ENCODE assay signal across 9 cellular contexts in genomic region chr3:151837057-151837456, GRCh38. TPM values are rescaled to one million over a fixed set of nuclear protein-coding genes. Genes with fewer than 3 reads are reported as not detected.
DNase-seq lines count a peak whose midpoint lies in the region; ATAC-seq and TF ChIP-seq lines count a peak whose summit lies in the region.
"Had no signal": no experiment of that assay in that cellular context is flagged by ENCODE, and none has a peak within 500 bp of the region (broad histone marks: within the 10 kb centered on the region; RNA-seq: fewer than 3 reads in every experiment).

No MANE protein-coding gene starts in this region.

- TF ChIP-seq CTCF in fibroblast of mammary gland (conservative IDR thresholded peaks at IDR 0.05; ENCODE audit: control insufficient read depth, insufficient read depth, low read depth, low read length) = no peak
- TF ChIP-seq CTCF in smooth muscle cell (IDR thresholded peaks at IDR 0.05; ENCODE audit: borderline replicate concordance, insufficient read depth, poor library complexity, severe bottlenecking) = no peak

- peak overlapping the region; percentile 50 for H3K4me2 ChIP-seq in smooth muscle cell

- H3K9me3 ChIP-seq in smooth muscle cell (replicated peaks; ENCODE audit: low read depth) = no peaks in the 10 kb centered on the region
- H3K9me3 ChIP-seq: tibial artery had no signal

- DNase-seq in HEK293T (ENCODE audit: extremely low spot score) = peak; percentile 10
- DNase-seq in RKO (ENCODE audit: low spot score) = peak; percentile 74
- DNase-seq in fibroblast of mammary gland (ENCODE audit: low read depth) = peak; percentile 82
- no peak for DNase-seq in smooth muscle cell (lab: John Stamatoyannopoulos, UW; ENCODE audit: unreplicated experiment)
- DNase-seq: tibial artery had no signal

- no peaks in the 10 kb centered on the region for H4K20me1 ChIP-seq in smooth muscle cell (ENCODE audit: low read depth)

- no peaks in the 10 kb centered on the region for H3K79me2 ChIP-seq in smooth muscle cell (ENCODE audit: low read depth)

- H3F3A ChIP-seq in smooth muscle cell (ENCODE audit: low read depth) = peaks cover 9% of the 10 kb centered on the region

- POLR2A ChIA-PET in HEK293T (lab: Yijun Ruan, JAX) = no interaction called here

- ATAC-seq in HG03196 (IDR thresholded peaks at IDR 0.05; ENCODE audit: unreplicated experiment) (no peak), HG03432 (IDR thresholded peaks at IDR 0.05; ENCODE audit: unreplicated experiment) (no peak), GM21423 (IDR thresholded peaks at IDR 0.05; ENCODE audit: unreplicated experiment) (no peak)

- WGBS in smooth muscle cell (ENCODE audit: low lambda C conversion rate) = 4% methylated on average over 4 of the region's 4 CpGs

- no peaks in the 10 kb centered on the region for H3K36me3 ChIP-seq in smooth muscle cell (ENCODE audit: low read depth)
- H3K36me3 ChIP-seq: tibial artery had no signal

- CTCF ChIA-PET in HEK293T (lab: Yijun Ruan, JAX) = interaction anchor here (0.6 to 1.1 kb wide), 2 partner anchors 49 to 398 kb away, joined by 3 to 4 read pairs; no protein-coding TSS in a partner anchor

- peak overlapping the region; percentile 77 for H3K27ac ChIP-seq in smooth muscle cell (ENCODE audit: low read depth)
- H3K27ac ChIP-seq: tibial artery had no signal

- H2AFZ ChIP-seq in smooth muscle cell (ENCODE audit: low read depth) = peak overlapping the region; percentile 10

- peaks cover 17% of the 10 kb centered on the region for H3K4me1 ChIP-seq in smooth muscle cell (ENCODE audit: low read depth)

- no peak overlapping the region for H3K9ac ChIP-seq in smooth muscle cell (ENCODE audit: low read depth)

- H3K4me3 ChIP-seq in fibroblast of mammary gland (ENCODE audit: control insufficient read depth, low read depth, low read length) (no peak overlapping the region), smooth muscle cell (no peak overlapping the region)
- H3K4me3 ChIP-seq: tibial artery had no signal

- H3K27me3 ChIP-seq in smooth muscle cell (ENCODE audit: low read depth) = no peaks in the 10 kb centered on the region
- H3K27me3 ChIP-seq: tibial artery had no signal

TF ChIP-seq in HEK293T, 16 proteins besides CTCF, POLR2A, EP300 and RAD21:
- TF ChIP-seq NFRKB (IDR thresholded peaks at IDR 0.05) (no peak), LEF1 (IDR thresholded peaks at IDR 0.05; ENCODE audit: borderline replicate concordance) (no peak), FOXM1 (IDR thresholded peaks at IDR 0.05; ENCODE audit: borderline replicate concordance) (no peak), BHLHE40 (IDR thresholded peaks at IDR 0.05; ENCODE audit: borderline replicate concordance) (no peak), SUZ12 (IDR thresholded peaks at IDR 0.05) (no peak), FOXK2 (IDR thresholded peaks at IDR 0.05) (no peak), FOXA1 (IDR thresholded peaks at IDR 0.05) (no peak), SP1 (IDR thresholded peaks at IDR 0.05) (no peak), CTBP1 (IDR thresholded peaks at IDR 0.05; ENCODE audit: borderline replicate concordance) (no peak)
- TF ChIP-seq, protein P1, sequence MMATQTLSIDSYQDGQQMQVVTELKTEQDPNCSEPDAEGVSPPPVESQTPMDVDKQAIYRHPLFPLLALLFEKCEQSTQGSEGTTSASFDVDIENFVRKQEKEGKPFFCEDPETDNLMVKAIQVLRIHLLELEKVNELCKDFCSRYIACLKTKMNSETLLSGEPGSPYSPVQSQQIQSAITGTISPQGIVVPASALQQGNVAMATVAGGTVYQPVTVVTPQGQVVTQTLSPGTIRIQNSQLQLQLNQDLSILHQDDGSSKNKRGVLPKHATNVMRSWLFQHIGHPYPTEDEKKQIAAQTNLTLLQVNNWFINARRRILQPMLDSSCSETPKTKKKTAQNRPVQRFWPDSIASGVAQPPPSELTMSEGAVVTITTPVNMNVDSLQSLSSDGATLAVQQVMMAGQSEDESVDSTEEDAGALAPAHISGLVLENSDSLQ (IDR thresholded peaks at IDR 0.05) = no peak

RNA-seq across cellular contexts. Expression of gene AADAC, which starts 23.1 kb away (rescaled TPM):
- total RNA-seq in smooth muscle cell = 0.54 and 0.58 TPM in 2 replicates
- 0.67 TPM in 1 of 2 replicates, not detected in the other for polyA plus RNA-seq in smooth muscle cell
- total RNA-seq: mononuclear cell had no signal

RNA-seq across cellular contexts. Expression of gene SUCNR1, which starts 36.4 kb away (rescaled TPM):
- not detected in 2 replicates for total RNA-seq in smooth muscle cell
- polyA plus RNA-seq in smooth muscle cell = not detected in 2 replicates
